Comparison of ENCODE assay signal across 8 cellular contexts in the genomic region with DNA sequence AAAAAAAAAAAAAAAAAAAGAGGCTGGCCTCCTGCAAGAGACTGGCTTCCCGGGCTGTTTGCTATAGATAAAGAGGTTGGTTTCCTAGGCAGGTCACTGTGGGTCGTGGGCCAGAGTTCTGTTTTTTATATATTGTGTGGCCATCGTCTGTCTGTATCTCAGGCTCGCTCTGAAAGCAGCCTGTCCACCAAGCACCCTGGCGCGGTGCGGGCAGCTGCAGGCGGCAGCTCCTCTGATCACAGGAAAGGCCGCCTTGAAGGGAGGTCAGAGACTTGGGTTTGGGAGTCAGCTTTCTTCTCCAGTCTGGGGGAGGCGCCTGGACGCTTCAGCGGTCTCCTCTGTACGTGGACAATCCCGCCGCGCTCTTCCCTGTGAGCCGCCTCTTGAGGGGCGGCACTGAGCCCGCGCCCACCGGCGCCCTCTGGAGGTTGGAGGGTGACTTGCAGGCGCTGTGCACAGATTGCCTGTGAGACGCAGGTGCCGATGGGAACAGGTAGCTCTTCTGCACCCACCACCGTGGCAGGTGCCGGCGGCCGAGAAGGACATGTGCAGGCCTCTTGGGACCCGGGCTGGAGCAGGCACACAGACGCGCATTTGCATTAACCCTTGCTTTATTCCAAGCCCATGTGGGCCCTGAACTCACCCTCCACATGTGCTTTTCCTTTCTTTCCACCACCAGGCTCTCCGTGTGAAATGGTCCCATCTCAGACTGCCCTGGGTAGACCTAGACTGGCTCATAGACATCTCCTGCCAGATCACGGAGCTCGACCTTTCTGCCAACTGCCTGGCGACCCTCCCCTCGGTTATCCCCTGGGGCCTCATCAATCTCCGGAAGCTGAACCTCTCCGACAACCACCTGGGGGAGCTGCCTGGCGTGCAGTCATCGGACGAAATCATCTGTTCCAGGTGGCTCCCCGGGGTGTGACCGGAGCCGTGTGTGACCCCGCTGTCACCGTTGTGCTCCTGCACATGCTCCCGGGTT.
DNase-seq lines count a peak whose midpoint lies in the region; ATAC-seq and TF ChIP-seq lines count a peak whose summit lies in the region.

No MANE protein-coding gene starts in this region.

- peaks cover 31% of the 10 kb centered on the region for H3K4me1 Mint-ChIP-seq in Calu3 (ENCODE audit: low read depth, unreplicated experiment)
- H3K4me1 Mint-ChIP-seq in activated T-cell treated with anti-CD3 and anti-CD28 coated beads, Interleukin-2, amount 50 U/mL, for 72 hours (ENCODE audit: low read depth), result peaks cover 20% of the 10 kb centered on the region
- peaks cover 9 to 18% of the 10 kb centered on the region in 2 donors for H3K4me1 Mint-ChIP-seq in natural killer cell treated with Interleukin-12 subunit alpha and Interleukin-12 subunit beta and Interleukin-15 and Interleukin-18, amount 100 ng/mL, for 72 hours (ENCODE audit: low read depth in 2 of 2)
- peaks cover 15 to 36% of the 10 kb centered on the region in 2 donors for H3K4me1 Mint-ChIP-seq in stimulated activated naive B cell treated with anti-CD40 and anti-IgM and Interleukin-4, amounts not matched to agents 10 μg/mL and 1 μg/mL and 100 μg/mL, for 72 hours

- BruUV-seq in Calu3 (replicated peaks; lab: Mats Ljungman, UMichigan), result no TSS peak

- DNase-seq in Calu3, result peak; percentile 97
- DNase-seq in HuH-7 (ENCODE audit: low spot score), result peak; percentile 78
- DNase-seq in OCI-M2 (lab: John Stamatoyannopoulos, UW; ENCODE audit: unreplicated experiment), result peak; percentile 59
- peak; percentile 88 to 92 for DNase-seq in activated T-cell treated with anti-CD3 and anti-CD28 coated beads, Interleukin-2, amount 50 U/mL, for 72 hours
- DNase-seq in fibroblast of peridontal ligament (ENCODE audit: extremely low read depth), result peak; percentile 57
- peak; percentile 88 for DNase-seq in natural killer cell treated with Interleukin-12 subunit alpha and Interleukin-12 subunit beta and Interleukin-15 and Interleukin-18, amount 100 ng/mL, for 72 hours (ENCODE audit: low spot score)
- peak; percentile 77 for DNase-seq in stimulated activated naive B cell treated with anti-CD40 and anti-IgM and Interleukin-4, amounts not matched to agents 10 μg/mL and 1 μg/mL and 100 μg/mL, for 72 hours

- peak; percentile 91 for ATAC-seq in GM21515 (IDR thresholded peaks at IDR 0.05; ENCODE audit: unreplicated experiment)
- peak; percentile 91 to 94 for ATAC-seq in activated T-cell treated with anti-CD3 and anti-CD28 coated beads, Interleukin-2, amount 50 U/mL, for 72 hours (replicated peaks in 1 of 2)
- peak; percentile 90 to 92 for ATAC-seq in natural killer cell treated with Interleukin-12 subunit alpha and Interleukin-12 subunit beta and Interleukin-15 and Interleukin-18, amount 100 ng/mL, for 72 hours
- peak; percentile 89 for ATAC-seq in stimulated activated naive B cell treated with anti-CD40 and anti-IgM and Interleukin-4, amounts not matched to agents 10 μg/mL and 1 μg/mL and 100 μg/mL, for 72 hours (replicated peaks)

- H3K36me3 Mint-ChIP-seq in Calu3 (ENCODE audit: insufficient read depth, unreplicated experiment), result peaks cover 34% of the 10 kb centered on the region
- no peaks in the 10 kb centered on the region for H3K36me3 Mint-ChIP-seq in activated T-cell treated with anti-CD3 and anti-CD28 coated beads, Interleukin-2, amount 50 U/mL, for 72 hours (ENCODE audit: insufficient read depth in 2 of 2)
- H3K36me3 Mint-ChIP-seq in natural killer cell treated with Interleukin-12 subunit alpha and Interleukin-12 subunit beta and Interleukin-15 and Interleukin-18, amount 100 ng/mL, for 72 hours, result no peaks in the 10 kb centered on the region
- H3K36me3 Mint-ChIP-seq in stimulated activated naive B cell treated with anti-CD40 and anti-IgM and Interleukin-4, amounts not matched to agents 10 μg/mL and 1 μg/mL and 100 μg/mL, for 72 hours, result peaks cover 49 to 61% of the 10 kb centered on the region in 2 donors

- peaks cover 14% of the 10 kb centered on the region for H3K9me3 Mint-ChIP-seq in Calu3 (ENCODE audit: low read depth, unreplicated experiment)
- no peaks in the 10 kb centered on the region for H3K9me3 Mint-ChIP-seq in activated T-cell treated with anti-CD3 and anti-CD28 coated beads, Interleukin-2, amount 50 U/mL, for 72 hours
- no peaks in the 10 kb centered on the region for H3K9me3 Mint-ChIP-seq in natural killer cell treated with Interleukin-12 subunit alpha and Interleukin-12 subunit beta and Interleukin-15 and Interleukin-18, amount 100 ng/mL, for 72 hours
- H3K9me3 Mint-ChIP-seq in stimulated activated naive B cell treated with anti-CD40 and anti-IgM and Interleukin-4, amounts not matched to agents 10 μg/mL and 1 μg/mL and 100 μg/mL, for 72 hours, result peaks cover 8 to 12% of the 10 kb centered on the region in 2 donors

- peak overlapping the region; percentile 89 for H3K4me3 Mint-ChIP-seq in Calu3 (ENCODE audit: low read depth, unreplicated experiment)
- peak overlapping the region; percentile 93 to 94 for H3K4me3 Mint-ChIP-seq in activated T-cell treated with anti-CD3 and anti-CD28 coated beads, Interleukin-2, amount 50 U/mL, for 72 hours
- peak overlapping the region; percentile 84 for H3K4me3 Mint-ChIP-seq in natural killer cell treated with Interleukin-12 subunit alpha and Interleukin-12 subunit beta and Interleukin-15 and Interleukin-18, amount 100 ng/mL, for 72 hours
- H3K4me3 Mint-ChIP-seq in stimulated activated naive B cell treated with anti-CD40 and anti-IgM and Interleukin-4, amounts not matched to agents 10 μg/mL and 1 μg/mL and 100 μg/mL, for 72 hours, result peak overlapping the region; percentile 77 to 85

- CTCF ChIA-PET in Calu3 (lab: Charles Lee), result interaction anchor here (0.6 to 3.8 kb wide), 31 partner anchors 8 to 659 kb away, joined by 3 to 93 read pairs (median 4); a partner anchor contains a TSS

- peak; percentile 97 for TF ChIP-seq CTCF in Calu3 (IDR thresholded peaks at IDR 0.05; ENCODE audit: unreplicated experiment)

- intact Hi-C loops in Calu3 (cut with micrococcal nuclease; ENCODE audit: unreplicated experiment), result loop anchor here (5.0 kb wide), 2 partner anchors 286 to 656 kb away; no protein-coding TSS in a partner anchor

- peak overlapping the region; percentile 92 for H3K27ac Mint-ChIP-seq in Calu3 (ENCODE audit: unreplicated experiment)
- no peak overlapping the region for H3K27ac Mint-ChIP-seq in activated T-cell treated with anti-CD3 and anti-CD28 coated beads, Interleukin-2, amount 50 U/mL, for 72 hours
- peak overlapping the region; percentile 26 to 68 for H3K27ac Mint-ChIP-seq in natural killer cell treated with Interleukin-12 subunit alpha and Interleukin-12 subunit beta and Interleukin-15 and Interleukin-18, amount 100 ng/mL, for 72 hours
- peak overlapping the region; percentile 44 for H3K27ac Mint-ChIP-seq in stimulated activated naive B cell treated with anti-CD40 and anti-IgM and Interleukin-4, amounts not matched to agents 10 μg/mL and 1 μg/mL and 100 μg/mL, for 72 hours

- H3K27me3 Mint-ChIP-seq in Calu3 (ENCODE audit: unreplicated experiment), result no peaks in the 10 kb centered on the region
- H3K27me3 Mint-ChIP-seq in activated T-cell treated with anti-CD3 and anti-CD28 coated beads, Interleukin-2, amount 50 U/mL, for 72 hours (ENCODE audit: low read depth), result peaks cover 7% of the 10 kb centered on the region
- H3K27me3 Mint-ChIP-seq in natural killer cell treated with Interleukin-12 subunit alpha and Interleukin-12 subunit beta and Interleukin-15 and Interleukin-18, amount 100 ng/mL, for 72 hours, result peaks cover 0 to 7% of the 10 kb centered on the region in 2 donors
- H3K27me3 Mint-ChIP-seq in stimulated activated naive B cell treated with anti-CD40 and anti-IgM and Interleukin-4, amounts not matched to agents 10 μg/mL and 1 μg/mL and 100 μg/mL, for 72 hours, result no peaks in the 10 kb centered on the region

Comparison
In these comparisons a context has a peak if more than half of its experiments do, and no peak if none do; other contexts are left out.
1. Peak in every context shown above with its lines: DNase-seq and ATAC-seq.